24 cellular contexts compared by ENCODE assay signal in the genomic region with DNA sequence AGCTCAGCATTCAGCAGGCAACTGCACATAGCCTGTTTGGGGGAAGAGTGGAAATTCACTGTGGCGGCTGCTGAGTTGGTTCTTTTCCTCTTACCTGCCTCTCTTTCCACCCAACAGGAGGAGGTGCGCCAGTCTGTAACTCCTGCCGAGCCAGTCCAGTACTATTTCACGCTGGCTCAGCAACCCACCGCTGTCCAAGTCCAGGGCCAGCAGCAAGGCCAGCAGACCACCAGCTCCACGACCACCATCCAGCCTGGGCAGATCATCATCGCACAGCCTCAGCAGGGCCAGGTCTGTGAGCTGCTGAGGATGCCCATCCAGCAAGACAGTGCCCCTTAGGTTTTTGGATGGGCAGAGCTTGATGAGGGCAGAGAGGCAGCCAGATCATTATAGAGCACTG. TPM values are rescaled to one million over a fixed set of nuclear protein-coding genes. Genes with fewer than 3 reads are reported as not detected.
DNase-seq lines count a peak whose midpoint lies in the region; ATAC-seq, FAIRE-seq and TF ChIP-seq lines count a peak whose summit lies in the region.
"Had no signal": no experiment of that assay in that cellular context is flagged by ENCODE, and none has a peak within 500 bp of the region (broad histone marks: within the 10 kb centered on the region; RNA-seq: fewer than 3 reads in every experiment).

No MANE protein-coding gene starts in this region.

- TF ChIP-seq POLR2A in esophagus muscularis mucosa (IDR thresholded peaks at IDR 0.05; ENCODE audit: low read depth) (no peak), right lobe of liver (IDR thresholded peaks at IDR 0.05) (no peak), sigmoid colon (IDR thresholded peaks at IDR 0.05) (no peak), erythroblast (IDR thresholded peaks at IDR 0.05; ENCODE audit: low read length) (no peak)

- peaks cover 11% of the 10 kb centered on the region for H3K4me1 ChIP-seq in SJCRH30
- peaks cover 34 to 90% (median 75%) of the 10 kb centered on the region in 4 donors for H3K4me1 ChIP-seq in esophagus muscularis mucosa
- H3K4me1 ChIP-seq in right lobe of liver: peaks cover 0 to 75% (median 26%) of the 10 kb centered on the region in 4 donors
- peaks cover 0 to 60% (median 43%) of the 10 kb centered on the region in 4 donors for H3K4me1 ChIP-seq in sigmoid colon

- ATAC-seq in right lobe of liver (peak in 2 of 4 donors; percentile 5 to 16), HG03280 (IDR thresholded peaks at IDR 0.05; ENCODE audit: unreplicated experiment) (no peak), SK-N-SH treated with all-trans-retinoic acid at 6 μM for 48 hours (no peak)
- ATAC-seq: Right ventricle myocardium inferior had no signal

- H3K27me3 ChIP-seq in SJCRH30: no peaks in the 10 kb centered on the region
- no peaks in the 10 kb centered on the region for H3K27me3 ChIP-seq in esophagus muscularis mucosa
- H3K27me3 ChIP-seq in right lobe of liver: no peaks in the 10 kb centered on the region
- no peaks in the 10 kb centered on the region for H3K27me3 ChIP-seq in sigmoid colon
- H3K27me3 ChIP-seq: BLaER1 treated with 17β-estradiol and CSF1 and Interleukin-3, amounts not matched to agents 10 nM and 100 nM had no signal

- peak overlapping the region; percentile 33 for H3K27ac ChIP-seq in SJCRH30
- peak overlapping the region; percentile 80 to 86 (median 82) for H3K27ac ChIP-seq in esophagus muscularis mucosa (replicated peaks in 1 of 4)
- peak overlapping the region; percentile 20 to 92 (median 66) for H3K27ac ChIP-seq in right lobe of liver
- peak overlapping the region; percentile 63 to 80 (median 77) for H3K27ac ChIP-seq in sigmoid colon
- H3K27ac ChIP-seq: BLaER1 treated with 17β-estradiol and CSF1 and Interleukin-3, amounts not matched to agents 10 nM and 100 nM; PC-9 had no signal

- FAIRE-seq in HTR-8/SVneo (lab: Jason Lieb, UNC): no peak
- FAIRE-seq: A204.1, D721Med, GM18507 had no signal

- H3K4me3 ChIP-seq in SJCRH30 (no peak overlapping the region), esophagus muscularis mucosa (no peak overlapping the region), right lobe of liver (no peak overlapping the region), sigmoid colon (no peak overlapping the region)
- H3K4me3 ChIP-seq: BLaER1 treated with 17β-estradiol and CSF1 and Interleukin-3, amounts not matched to agents 10 nM and 100 nM; PC-9 had no signal

- DNase-seq in SJCRH30: no peak
- no peak for DNase-seq in esophagus muscularis mucosa (ENCODE audit: extremely low spot score)
- DNase-seq in right lobe of liver: no peak
- DNase-seq in sigmoid colon: no peak
- no peak for DNase-seq in erythroblast (lab: John Stamatoyannopoulos, UW)
- no peak for DNase-seq in HTR-8/SVneo (ENCODE audit: insufficient read length, low spot score)
- DNase-seq: AML-193; CD4-positive, alpha-beta T cell; IMR-90; KG1; MM.1S; NCI-H2029; NCI-H526 treated with DMSO at 0.1 percent for 48 hours; PC-9 had no signal

- intact Hi-C loops in esophagus muscularis mucosa (cut with DNase I) (no loop called here), right lobe of liver (cut with DNase I) (no loop called here), sigmoid colon (cut with DNase I) (no loop called here)

- no peak for TF ChIP-seq CTCF in esophagus muscularis mucosa (IDR thresholded peaks at IDR 0.05)
- TF ChIP-seq CTCF in right lobe of liver (IDR thresholded peaks at IDR 0.05): no peak
- TF ChIP-seq CTCF in sigmoid colon (IDR thresholded peaks at IDR 0.05): no peak

- WGBS in esophagus muscularis mucosa: 96% methylated on average over 7 of the region's 7 CpGs
- 15% methylated on average over 6 of the region's 7 CpGs for WGBS in right lobe of liver (ENCODE audit: insufficient coverage, low coverage, low lambda C conversion rate, missing lambda C conversion rate)
- 95 to 97% methylated on average over 7 of the region's 7 CpGs for WGBS in sigmoid colon, 2 donors

- no peak for TF ChIP-seq EP300 in esophagus muscularis mucosa (IDR thresholded peaks at IDR 0.05)
- no peak for TF ChIP-seq EP300 in sigmoid colon (IDR thresholded peaks at IDR 0.05)

- H3K36me3 ChIP-seq in SJCRH30 (peaks cover 51% of the 10 kb centered on the region), esophagus muscularis mucosa (peaks cover 9 to 98% (median 65%) of the 10 kb centered on the region in 4 donors), right lobe of liver (peaks cover 4 to 69% (median 16%) of the 10 kb centered on the region in 4 donors), sigmoid colon (peaks cover 6 to 98% (median 22%) of the 10 kb centered on the region in 4 donors)

- H3K9me3 ChIP-seq in SJCRH30 (replicated peaks) (no peaks in the 10 kb centered on the region; the same call in 1 of the 2 replicates), esophagus muscularis mucosa (no peaks in the 10 kb centered on the region), right lobe of liver (no peaks in the 10 kb centered on the region), sigmoid colon (no peaks in the 10 kb centered on the region)
- H3K9me3 ChIP-seq: BLaER1 treated with 17β-estradiol and CSF1 and Interleukin-3, amounts not matched to agents 10 nM and 100 nM had no signal

TF ChIP-seq in SK-N-SH treated with all-trans-retinoic acid at 6 μM for 48 hours, 23 proteins besides CTCF, POLR2A, EP300 and RAD21:
- no peak for TF ChIP-seq ZFP3 (CRISPR knock-in tag; IDR thresholded peaks at IDR 0.05)
- TF ChIP-seq ZNF70 (CRISPR knock-in tag; IDR thresholded peaks at IDR 0.05): no peak

RNA-seq across cellular contexts. Expression of gene KCNQ4, which starts 25.6 kb away (rescaled TPM):
- total RNA-seq in SJCRH30 (2014; rRNA removed; shearing (Covaris generic)): 0.05 and 0.12 TPM in 2 replicates
- total RNA-seq in esophagus muscularis mucosa (10 to 100 TPM in 3 of 4 donors, 1 to 10 TPM in 1; 9.3 to 22.0 (median 17.1) TPM), right lobe of liver (under 1 TPM; 0.12 to 0.23 (median 0.15) TPM), sigmoid colon (10 to 100 TPM in 1 of 4 donors, 1 to 10 TPM in 3; 4.8 to 10.8 (median 8.7) TPM)
- 1 to 10 TPM in 1 of 3 donors, under 1 TPM in 1, not detected in 1; 0.60 to 2.6 TPM for polyA plus RNA-seq in sigmoid colon
- total RNA-seq: H4, IMR-90, RPMI7951 had no signal
- polyA plus RNA-seq: AG04450 had no signal
